Comparison of ENCODE assay signal across 1 cellular context in genomic region chr9:93496285-93496684, GRCh38.
TF ChIP-seq lines count a peak whose summit lies in the region.

No MANE protein-coding gene starts in this region.

TF ChIP-seq in IMR-90, 13 proteins besides CTCF, POLR2A, EP300 and RAD21 (continued from another document):
- TF ChIP-seq RCOR1 (IDR thresholded peaks at IDR 0.05; ENCODE audit: insufficient replicate concordance, low read length) (no peak), ELK1 (IDR thresholded peaks at IDR 0.05; ENCODE audit: borderline replicate concordance, low read depth, low read length) (no peak), MAFK (IDR thresholded peaks at IDR 0.05; ENCODE audit: low read depth, low read length) (no peak), CEBPB (IDR thresholded peaks at IDR 0.05; ENCODE audit: low read depth, low read length) (no peak), BHLHE40 (IDR thresholded peaks at IDR 0.05; ENCODE audit: low read depth, low read length) (no peak), MAZ (IDR thresholded peaks at IDR 0.05; ENCODE audit: borderline replicate concordance, low read depth, low read length) (no peak), RFX5 (IDR thresholded peaks at IDR 0.05; ENCODE audit: low read depth, low read length) (no peak), MXI1 (IDR thresholded peaks at IDR 0.05; ENCODE audit: borderline replicate concordance, low read depth, low read length) (no peak), USF2 (IDR thresholded peaks at IDR 0.05; ENCODE audit: low read depth, low read length) (no peak), NFE2L2 (IDR thresholded peaks at IDR 0.05; ENCODE audit: low read depth, low read length) (no peak), FOS (IDR thresholded peaks at IDR 0.05; ENCODE audit: low read depth, low read length) (no peak)
TF ChIP-seq in IMR-90: peak in this region for 0.
